20 cellular contexts compared by ENCODE assay signal in genomic region chr1:204360314-204360713, GRCh38. TPM values are rescaled to one million over a fixed set of nuclear protein-coding genes. Genes with fewer than 3 reads are reported as not detected.
DNase-seq lines count a peak whose midpoint lies in the region; ATAC-seq, FAIRE-seq and TF ChIP-seq lines count a peak whose summit lies in the region.
"Had no signal": no experiment of that assay in that cellular context is flagged by ENCODE, and none has a peak within 500 bp of the region (broad histone marks: within the 10 kb centered on the region; RNA-seq: fewer than 3 reads in every experiment).

No MANE protein-coding gene starts in this region.

- no peaks in the 10 kb centered on the region for H4K20me1 ChIP-seq in K562 (replicated peaks; ENCODE audit: control insufficient read depth, insufficient read depth, low read length)

- H4K8ac ChIP-seq in mesenchymal stem cell (ENCODE audit: low read length), result no peak overlapping the region

- CTCF ChIA-PET in A549 (lab: Yijun Ruan, JAX), result interaction anchor here (1.1 to 27.1 kb wide), 13 partner anchors 11 to 197 kb away, joined by 3 to 840 read pairs (median 34); partner anchors contain the start of genes GOLT1A and REN
- CTCF ChIA-PET in HEK293 (lab: Yijun Ruan, JAX), result interaction anchor here (0.6 to 7.9 kb wide), 9 partner anchors 10 to 231 kb away, joined by 3 to 178 read pairs (median 13); partner anchors contain the start of genes GOLT1A and REN
- CTCF ChIA-PET in K562 (lab: Yijun Ruan, JAX; ENCODE audit: low intra/inter-chr PET ratio), result no interaction called here

- TF ChIP-seq RAD21 in A549 (conservative IDR thresholded peaks at IDR 0.05 in 1 of 2, IDR thresholded peaks at IDR 0.05 in 1 of 2) (no peak), K562 (CRISPR knock-in tag; conservative IDR thresholded peaks at IDR 0.05 in 1 of 2, IDR thresholded peaks at IDR 0.05 in 1 of 2) (0 out of 4 replicates have a peak, but pooled peaks of 1 of the 2 experiments have one; percentile 1)

- no peak for TF ChIP-seq CTCF in A549 (IDR thresholded peaks at IDR 0.05)
- TF ChIP-seq CTCF in HEK293 (tag by site-specific recombination; IDR thresholded peaks at IDR 0.05), result no peak
- no peak for TF ChIP-seq CTCF in K562 (IDR thresholded peaks at IDR 0.05 in 2 of 3, conservative IDR thresholded peaks at IDR 0.05 in 1 of 3; ENCODE audit: insufficient read depth in 2 of 3, low read depth in 1 of 3, low read length in 3 of 3)
- no peak for TF ChIP-seq CTCF in transverse colon (IDR thresholded peaks at IDR 0.05)
- TF ChIP-seq CTCF in GM13976 (IDR thresholded peaks at IDR 0.05; ENCODE audit: borderline replicate concordance, control extremely low read depth, extremely low read depth, insufficient read depth, missing control alignments), result no peak

- H2BK5ac ChIP-seq in mesenchymal stem cell (ENCODE audit: low read depth, low read length, poor library complexity, severe bottlenecking), result no peak overlapping the region

- TF ChIP-seq EP300 in A549 (IDR thresholded peaks at IDR 0.05), result no peak
- no peak for TF ChIP-seq EP300 in K562 (IDR thresholded peaks at IDR 0.05; ENCODE audit: low read length)
- TF ChIP-seq EP300 in transverse colon (IDR thresholded peaks at IDR 0.05; ENCODE audit: low read depth), result no peak

- H2BK12ac ChIP-seq in mesenchymal stem cell (ENCODE audit: low read length in 2 of 2), result peak overlapping the region in 1 of 2 experiments; percentile 21

- no peak overlapping the region for H2AK5ac ChIP-seq in mesenchymal stem cell (ENCODE audit: low read length, severe bottlenecking)

- H3K9me3 ChIP-seq in A549 (no peaks in the 10 kb centered on the region), HEK293 (ENCODE audit: control insufficient read depth, insufficient read depth, low read depth, low read length) (no peaks in the 10 kb centered on the region), K562 (replicated peaks; ENCODE audit: control insufficient read depth, insufficient read depth, low read depth, low read length) (no peaks in the 10 kb centered on the region), mesenchymal stem cell (ENCODE audit: control insufficient read depth, low read length) (no peaks in the 10 kb centered on the region), transverse colon (no peaks in the 10 kb centered on the region)
- H3K9me3 ChIP-seq: gastroesophageal sphincter, right atrium auricular region had no signal

- H2AFZ ChIP-seq in K562 (ENCODE audit: low read depth, low read length) (no peak overlapping the region), mesenchymal stem cell (ENCODE audit: low read depth, low read length) (peak overlapping the region; percentile 47)

- H3K36me3 ChIP-seq in HEK293 (ENCODE audit: control insufficient read depth in 2 of 2, insufficient read depth in 1 of 2, low read length in 2 of 2) (no peaks in the 10 kb centered on the region), K562 (ENCODE audit: control insufficient read depth, insufficient read depth, low read length) (no peaks in the 10 kb centered on the region), mesenchymal stem cell (ENCODE audit: control insufficient read depth in 1 of 2, insufficient read depth in 2 of 2, low read depth in 1 of 2, low read length in 2 of 2) (peaks cover 0 to 3% of the 10 kb centered on the region in 2 experiments), transverse colon (no peaks in the 10 kb centered on the region)
- H3K36me3 ChIP-seq: gastroesophageal sphincter, right atrium auricular region had no signal

- H2BK120ac ChIP-seq in mesenchymal stem cell (ENCODE audit: low read depth, low read length), result no peak overlapping the region

- FAIRE-seq in A549 (lab: Jason Lieb, UNC), result no peak
- no peak for FAIRE-seq in K562 (lab: Jason Lieb, UNC)
- FAIRE-seq: GM12878, H54, HepG2, small intestine had no signal

- H3K18ac ChIP-seq in mesenchymal stem cell (ENCODE audit: low read depth in 1 of 2, low read length in 2 of 2), result peak overlapping the region in 1 of 2 experiments; percentile 70

- H3K27me3 ChIP-seq in K562 (ENCODE audit: control insufficient read depth in 2 of 2, insufficient read depth in 2 of 2, low read length in 2 of 2) (peaks cover 11 to 28% of the 10 kb centered on the region in 2 experiments; a peak in 3 of 5 replicates), mesenchymal stem cell (ENCODE audit: control insufficient read depth in 1 of 2, insufficient read depth in 1 of 2, low read length in 2 of 2) (peaks cover 64 to 71% of the 10 kb centered on the region in 2 experiments), transverse colon (no peaks in the 10 kb centered on the region)
- H3K27me3 ChIP-seq: right atrium auricular region had no signal

- H3K79me2 ChIP-seq in K562 (ENCODE audit: control insufficient read depth, insufficient read depth, low read length), result no peaks in the 10 kb centered on the region

- H3K23ac ChIP-seq in mesenchymal stem cell (ENCODE audit: low read length in 2 of 2), result no peak overlapping the region

- POLR2A ChIA-PET in A549 (lab: Yijun Ruan, JAX), result no interaction called here
- POLR2A ChIA-PET in HEK293 (lab: Yijun Ruan, JAX), result interaction anchor here (0.6 to 0.7 kb wide), 2 partner anchors 154 to 282 kb away, joined by 3 to 4 read pairs; no protein-coding TSS in a partner anchor
- POLR2A ChIA-PET in K562 (lab: Yijun Ruan, JAX), result interaction anchor here (0.6 to 2.6 kb wide), 6 partner anchors 10 to 1767 kb away, joined by 3 to 8 read pairs (median 4); no protein-coding TSS in a partner anchor

- 59% methylated on average over 4 of the region's 4 CpGs for WGBS in A549 (ENCODE audit: missing lambda C conversion rate)
- 2% methylated on average over 3 of the region's 4 CpGs for WGBS in K562 (ENCODE audit: insufficient coverage, low coverage, missing lambda C conversion rate)
- WGBS in mesenchymal stem cell, result 64% methylated on average over 1 of the region's 4 CpGs
- 60 to 81% methylated on average over 2 to 4 of the region's 4 CpGs for WGBS in transverse colon (ENCODE audit: low coverage in 1 of 2), 2 donors

- no TSS peak for BruUV-seq in K562 (replicated peaks; lab: Mats Ljungman, UMichigan)

- DNase-seq in A549 (ENCODE audit: low read depth in 1 of 2, low spot score in 1 of 2) (no peak), K562 (ENCODE audit: extremely low read depth in 1 of 4, low spot score in 3 of 4) (no peak), mesenchymal stem cell (no peak), NOMO-1 treated with dmso at 0.1 percent for 144 hours (lab: John Stamatoyannopoulos, UW; ENCODE audit: unreplicated experiment) (no peak), transverse colon (no peak), GM13976 (ENCODE audit: low spot score) (no peak)
- DNase-seq: activated CD4-positive, alpha-beta T cell treated with anti-CD3 and anti-CD28 coated beads, Interleukin-2, amount 10 ng/mL, durations not matched to agents 24 days and 14 days; activated gamma-delta T cell treated with Interleukin-2 at 50 U/mL for 16 hours; activated T-cell treated with anti-CD3 and anti-CD28 coated beads, Interleukin-2, amount 50 U/mL, for 24 hours; immature natural killer cell; NK-92 treated with Interleukin-12 subunit alpha and Interleukin-12 subunit beta, amount 100 ng/mL, for 24 hours; SHP77 treated with DMSO at 0.1 percent for 48 hours; small intestine; stimulated activated naive CD4-positive, alpha-beta T cell treated with Interleukin-2 at 50 U/mL for 16 hours had no signal

- H3K4me3 ChIP-seq in A549, result no peak overlapping the region
- no peak overlapping the region for H3K4me3 ChIP-seq in HEK293 (ENCODE audit: low read depth, low read length)
- no peak overlapping the region for H3K4me3 ChIP-seq in K562
- no peak overlapping the region for H3K4me3 ChIP-seq in mesenchymal stem cell (ENCODE audit: insufficient read depth in 1 of 2, low read depth in 1 of 2, low read length in 2 of 2)
- H3K4me3 ChIP-seq in transverse colon, result no peak overlapping the region
- H3K4me3 ChIP-seq: GM12878, right atrium auricular region had no signal

- H3K79me1 ChIP-seq in mesenchymal stem cell (replicated peaks; ENCODE audit: low read length, poor library complexity, severe bottlenecking), result no peaks in the 10 kb centered on the region

- no peak overlapping the region for H3K14ac ChIP-seq in mesenchymal stem cell (ENCODE audit: low read length in 2 of 2)

- no peak for ATAC-seq in A549
- no peak for ATAC-seq in K562
- ATAC-seq: gastroesophageal sphincter had no signal

- no peaks in the 10 kb centered on the region for H3K9me1 ChIP-seq in K562 (ENCODE audit: control insufficient read depth, insufficient read depth, low read length)

- H2BK15ac ChIP-seq in mesenchymal stem cell (ENCODE audit: low read depth, poor library complexity, severe bottlenecking), result no peak overlapping the region

- H3K9ac ChIP-seq in K562 (ENCODE audit: insufficient read depth in 1 of 2, low read depth in 2 of 2, low read length in 2 of 2) (no peak overlapping the region), mesenchymal stem cell (ENCODE audit: low read length) (no peak overlapping the region)

- TF ChIP-seq POLR2A in A549 (IDR thresholded peaks at IDR 0.05; ENCODE audit: low read length) (no peak), K562 (conservative IDR thresholded peaks at IDR 0.05) (no peak), transverse colon (IDR thresholded peaks at IDR 0.05) (no peak)

- H3K27ac ChIP-seq in A549 (peak overlapping the region in 1 of 2 experiments; percentile 65; a peak in 4 of 6 replicates), HEK293 (ENCODE audit: extremely low read depth, low read depth, low read length) (no peak overlapping the region), K562 (ENCODE audit: extremely low read depth, low read depth, low read length) (no peak overlapping the region), mesenchymal stem cell (ENCODE audit: low read length, poor library complexity, severe bottlenecking) (no peak overlapping the region), transverse colon (no peak overlapping the region)
- H3K27ac ChIP-seq: right atrium auricular region had no signal

- in situ Hi-C loops in K562 (cut with MboI) (loop anchor here (5.0 to 10.0 kb wide), 3 partner anchors 148 to 496 kb away; partner anchors contain the start of genes GOLT1A and SNRPE), transverse colon (cut with MboI; ENCODE audit: low pct_ligation_motif_present in 1 of 4, low pct_unique_long_range_greater_than_20kb in 1 of 4, low sequenced_read_pairs in 3 of 4) (loop anchor here (5.0 to 25.0 kb wide), 6 partner anchors 93 to 498 kb away; partner anchors contain the start of genes REN (in 4 of the 4) and SNRPE (in 3 of the 4)), GM13976 (cut with MboI; ENCODE audit: low sequenced_read_pairs, unreplicated experiment) (loop anchor here (10.0 kb wide), 1 partner anchor 196 kb away; the partner anchor contains the start of gene REN)

- intact Hi-C loops in K562 (cut with micrococcal nuclease), result loop anchor here (5.0 to 10.0 kb wide), 2 partner anchors 444 to 498 kb away; partner anchors contain the start of gene SNRPE
- intact Hi-C loops in transverse colon (cut with DNase I; ENCODE audit: low total_unique reads), result no loop called here

- no peak overlapping the region for H3K4ac ChIP-seq in mesenchymal stem cell (ENCODE audit: low read depth in 1 of 2, low read length in 2 of 2)

- H3K4me1 ChIP-seq in A549 (peaks cover 33% of the 10 kb centered on the region), HEK293 (ENCODE audit: control insufficient read depth, insufficient read depth, low read length) (no peaks in the 10 kb centered on the region; the same call in 1 of the 2 replicates), K562 (replicated peaks in 1 of 2; ENCODE audit: control insufficient read depth in 2 of 2, insufficient read depth in 2 of 2, low read length in 2 of 2) (peaks cover 28 to 34% of the 10 kb centered on the region in 2 experiments), mesenchymal stem cell (ENCODE audit: control insufficient read depth, insufficient read depth, low read depth, low read length) (peaks cover 11% of the 10 kb centered on the region), transverse colon (peaks cover 6 to 22% (median 14%) of the 10 kb centered on the region in 4 donors)

- peak overlapping the region; percentile 33; the same call in 1 of the 3 replicates for H3K4me2 ChIP-seq in A549
- H3K4me2 ChIP-seq in K562 (ENCODE audit: insufficient read depth, low read length), result no peak overlapping the region
- H3K4me2 ChIP-seq in mesenchymal stem cell (ENCODE audit: low read length, poor library complexity, severe bottlenecking), result no peak overlapping the region

- no peak overlapping the region for H4K91ac ChIP-seq in mesenchymal stem cell (ENCODE audit: low read length)

RNA-seq across cellular contexts. Expression of gene PLEKHA6, which starts 0.6 kb away (rescaled TPM):
- polyA plus RNA-seq in A549 (2011; rRNA removed) (13.0 and 16.4 TPM in 2 replicates), A549 (2017; fragmentation: RNase III; extraction: RNeasy Plus Mini Kit Qiagen cat#74134 plus additional on column Dnase treatment) (17.9 to 26.2 TPM (median 23.4 TPM) in 3 replicates), K562 (2011; rRNA removed) (0.01 TPM in 2 replicates), K562 (2014; fragmentation: Illumina TruSeq; extraction: Trizol) (not detected in 2 replicates), K562 (2014; fragmentation: Nextera tagmentation; extraction: Ambion mirVana) (under 1 TPM in 1 of 2 experiments, not detected in 1; under 0.01 TPM), K562 (2014; rRNA removed) (0.01 TPM in 1 of 2 replicates, not detected in the other)
- 12.1 and 14.8 TPM in 2 replicates for polyA plus RNA-seq in A549 (2012; cell fraction: cytosol; rRNA removed)
- polyA plus RNA-seq in A549 (2012; cell fraction: nucleus; rRNA removed), result 54.7 and 55.1 TPM in 2 replicates
- 12.4 and 13.0 TPM in 2 replicates for polyA minus RNA-seq in A549 (2011; rRNA and poly(A)+ RNA removed)
- total RNA-seq in K562 (2011; cell fraction: chromatin; rRNA removed; ENCODE audit: low replicate concordance), result 0.09 and 0.14 TPM in 2 replicates
- total RNA-seq in K562 (2011; cell fraction: nucleolus; rRNA removed), result 0.17 TPM in 1 of 2 replicates, not detected in the other
- total RNA-seq in K562 (2011; cell fraction: nucleoplasm; rRNA removed), result 0.15 TPM in 1 of 2 replicates, not detected in the other
- total RNA-seq in K562 (2014; rRNA removed) (not detected in 2 replicates), K562 (2014; rRNA removed; fragmentation: Illumina TruSeq; extraction: Trizol) (not detected in 2 replicates), K562 (2015; rRNA removed; fragmentation: Illumina TruSeq; extraction: Trizol) (0.04 and 0.34 TPM in 2 replicates), K562 (2021) (0.29 and 0.33 TPM in 2 replicates), transverse colon (100 to 1,000 TPM in 1 of 4 donors, 10 to 100 TPM in 3; 58.7 to 209 (median 97.9) TPM)
- 0.01 TPM in 1 of 2 replicates, not detected in the other for polyA plus RNA-seq in K562 (2011; cell fraction: cytosol; rRNA removed)
- 0.06 and 0.24 TPM in 2 replicates for polyA plus RNA-seq in K562 (2011; cell fraction: nucleus; rRNA removed)
- polyA plus RNA-seq in K562 (2012), result 0.21 and 0.35 TPM in 2 replicates
- polyA minus RNA-seq in K562 (2011; rRNA and poly(A)+ RNA removed), result 0.04 and 0.06 TPM in 2 replicates
- not detected in 2 replicates for polyA minus RNA-seq in K562 (2011; cell fraction: cytosol; rRNA and poly(A)+ RNA removed)
- polyA minus RNA-seq in K562 (2011; cell fraction: nucleus; rRNA and poly(A)+ RNA removed), result under 0.01 and 0.11 TPM in 2 replicates
- 4.0 TPM for polyA plus RNA-seq in mesenchymal stem cell (2013, experiment 1 of 2)
- polyA plus RNA-seq in mesenchymal stem cell (2013, experiment 2 of 2), result 4.8 TPM
- polyA plus RNA-seq: immature natural killer cell had no signal

RNA-seq across cellular contexts. Expression of gene PPP1R15B, which starts 51.3 kb away (rescaled TPM):
- polyA plus RNA-seq in A549 (2011; rRNA removed) (49.1 and 51.9 TPM in 2 replicates), A549 (2017; fragmentation: RNase III; extraction: RNeasy Plus Mini Kit Qiagen cat#74134 plus additional on column Dnase treatment) (26.9 to 27.8 TPM (median 27.2 TPM) in 3 replicates), K562 (2011; rRNA removed) (24.6 and 27.0 TPM in 2 replicates), K562 (2014; fragmentation: Illumina TruSeq; extraction: Trizol) (34.2 and 36.5 TPM in 2 replicates), K562 (2014; fragmentation: Nextera tagmentation; extraction: Ambion mirVana) (10 to 100 TPM; 17.0 to 24.7 TPM), K562 (2014; rRNA removed) (26.9 and 27.2 TPM in 2 replicates)
- 18.5 and 22.6 TPM in 2 replicates for polyA plus RNA-seq in A549 (2012; cell fraction: cytosol; rRNA removed)
- polyA plus RNA-seq in A549 (2012; cell fraction: nucleus; rRNA removed), result 17.7 and 22.8 TPM in 2 replicates
- 52.6 and 57.4 TPM in 2 replicates for polyA minus RNA-seq in A549 (2011; rRNA and poly(A)+ RNA removed)
- total RNA-seq in K562 (2011; cell fraction: chromatin; rRNA removed; ENCODE audit: low replicate concordance), result 89.5 and 106 TPM in 2 replicates
- 92.1 and 92.6 TPM in 2 replicates for total RNA-seq in K562 (2011; cell fraction: nucleolus; rRNA removed)
- 106 and 121 TPM in 2 replicates for total RNA-seq in K562 (2011; cell fraction: nucleoplasm; rRNA removed)
- total RNA-seq in K562 (2014; rRNA removed) (30.8 and 32.3 TPM in 2 replicates), K562 (2014; rRNA removed; fragmentation: Illumina TruSeq; extraction: Trizol) (42.2 and 45.5 TPM in 2 replicates), K562 (2015; rRNA removed; fragmentation: Illumina TruSeq; extraction: Trizol) (30.6 and 32.4 TPM in 2 replicates), K562 (2021) (46.5 and 48.1 TPM in 2 replicates), transverse colon (10 to 100 TPM; 30.8 to 74.2 (median 54.5) TPM)
- 19.2 and 23.1 TPM in 2 replicates for polyA plus RNA-seq in K562 (2011; cell fraction: cytosol; rRNA removed)
- polyA plus RNA-seq in K562 (2011; cell fraction: nucleus; rRNA removed), result 18.4 and 20.5 TPM in 2 replicates
- polyA plus RNA-seq in K562 (2012), result 15.8 and 22.5 TPM in 2 replicates
- polyA minus RNA-seq in K562 (2011; rRNA and poly(A)+ RNA removed), result 47.0 and 63.2 TPM in 2 replicates
- 38.7 and 39.2 TPM in 2 replicates for polyA minus RNA-seq in K562 (2011; cell fraction: cytosol; rRNA and poly(A)+ RNA removed)
- polyA minus RNA-seq in K562 (2011; cell fraction: nucleus; rRNA and poly(A)+ RNA removed), result 36.5 and 72.2 TPM in 2 replicates
- polyA plus RNA-seq in mesenchymal stem cell (2013, experiment 1 of 2), result 19.9 TPM
- polyA plus RNA-seq in mesenchymal stem cell (2013, experiment 2 of 2), result 19.0 TPM

Comparison
In these comparisons a context has a peak if more than half of its experiments do, and no peak if none do; other contexts are left out.
1. RNA of gene PLEKHA6, which starts 0.6 kb away (total RNA-seq): 58.7 to 209 TPM in transverse colon; 0.04 to 0.34 TPM in K562; every median in the first group is over 10 times any median in the second.